In genomic region chr2:225131898-225132297, GRCh38 we compare ENCODE assay signal across 25 cellular contexts.
"Had no signal": no experiment of that assay in that cellular context is flagged by ENCODE, and none has a peak within 500 bp of the region (broad histone marks: within the 10 kb centered on the region; RNA-seq: fewer than 3 reads in every experiment).

No MANE protein-coding gene starts in this region.

- H3K4me3 ChIP-seq: colonic mucosa, coronary artery, dorsolateral prefrontal cortex, esophagus muscularis mucosa, esophagus squamous epithelium, gastrocnemius medialis, gastroesophageal sphincter, heart left ventricle, heart right ventricle had no signal

- H3K27me3 ChIP-seq: colonic mucosa, esophagus muscularis mucosa, esophagus squamous epithelium, foreskin keratinocyte, gastrocnemius medialis, gastroesophageal sphincter, heart left ventricle, heart right ventricle had no signal

- H3K4me1 ChIP-seq: colonic mucosa, esophagus muscularis mucosa, esophagus squamous epithelium, foreskin keratinocyte, gastrocnemius medialis, gastroesophageal sphincter, heart left ventricle, heart right ventricle had no signal

- ATAC-seq: effector memory CD8-positive, alpha-beta T cell; esophagus mucosa; foreskin keratinocyte; gastrocnemius medialis; gastroesophageal sphincter; heart left ventricle; heart right ventricle had no signal

- H3K4me1 Mint-ChIP-seq: endodermal cell had no signal

- H3K27ac ChIP-seq: colonic mucosa, coronary artery, dorsolateral prefrontal cortex, epithelial cell of prostate, esophagus muscularis mucosa, esophagus squamous epithelium, foreskin keratinocyte, gastrocnemius medialis, gastroesophageal sphincter, heart left ventricle, heart right ventricle had no signal

- DNase-seq: colonic mucosa; cortex of kidney; dermis blood vessel endothelial cell; dorsolateral prefrontal cortex; effector CD4-positive, alpha-beta T cell; effector CD8-positive, alpha-beta T cell; effector memory CD4-positive, alpha-beta T cell; effector memory CD8-positive, alpha-beta T cell; endodermal cell; erythroblast; esophagus squamous epithelium; foreskin fibroblast; foreskin keratinocyte; foreskin melanocyte; gastrocnemius medialis; glutamatergic neuron; head of caudate nucleus; heart left ventricle; heart right ventricle had no signal

- H3K36me3 ChIP-seq: colonic mucosa, esophagus muscularis mucosa, esophagus squamous epithelium, gastrocnemius medialis, gastroesophageal sphincter, heart left ventricle, heart right ventricle had no signal

- H3K27ac Mint-ChIP-seq: dendritic cell treated with granulocyte-macrophage colony-stimulating factor and Interleukin-4, amounts not matched to agents 40 ng/mL and 50 ng/mL, for 4 days; effector memory CD8-positive, alpha-beta T cell; endodermal cell had no signal

- H3K9me3 Mint-ChIP-seq: dendritic cell treated with granulocyte-macrophage colony-stimulating factor and Interleukin-4, amounts not matched to agents 40 ng/mL and 50 ng/mL, for 4 days; effector memory CD8-positive, alpha-beta T cell had no signal

- H3K9me3 ChIP-seq: colonic mucosa, esophagus muscularis mucosa, esophagus squamous epithelium, gastrocnemius medialis, gastroesophageal sphincter had no signal

- H3K4me3 Mint-ChIP-seq: dendritic cell treated with granulocyte-macrophage colony-stimulating factor and Interleukin-4, amounts not matched to agents 40 ng/mL and 50 ng/mL, for 4 days; effector memory CD8-positive, alpha-beta T cell; endodermal cell had no signal
